Comparison of ENCODE assay signal across 9 cellular contexts in the genomic region with DNA sequence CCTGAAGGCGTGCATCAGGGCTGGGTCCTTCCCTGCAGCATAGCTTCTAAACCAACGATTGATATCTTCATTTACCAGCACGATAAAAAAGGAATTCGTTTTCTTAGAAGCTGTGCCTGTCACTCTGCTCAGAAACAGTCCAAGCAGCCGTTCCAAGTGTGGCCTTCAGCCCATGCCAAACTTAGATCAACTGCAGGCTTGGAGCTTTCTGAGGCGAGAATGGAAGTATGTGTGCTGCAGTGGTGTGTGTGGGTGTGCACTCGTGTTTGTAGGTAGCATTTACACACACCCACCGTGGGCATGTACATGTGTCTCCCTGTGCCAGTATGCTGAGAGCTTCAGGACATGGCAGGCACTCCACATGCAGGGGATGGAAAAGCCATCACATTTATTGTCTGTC.
DNase-seq lines count a peak whose midpoint lies in the region; ATAC-seq and TF ChIP-seq lines count a peak whose summit lies in the region.
"Had no signal": no experiment of that assay in that cellular context is flagged by ENCODE, and none has a peak within 500 bp of the region (broad histone marks: within the 10 kb centered on the region; RNA-seq: fewer than 3 reads in every experiment).

No MANE protein-coding gene starts in this region.

- peak overlapping the region; percentile 53 for H3K4me3 Mint-ChIP-seq in activated T-helper 17 cell treated with anti-CD3 and anti-CD28 coated beads, Interleukin-2, amount 50 U/mL, for 72 hours

- no peaks in the 10 kb centered on the region for H3K9me3 Mint-ChIP-seq in activated T-helper 17 cell treated with anti-CD3 and anti-CD28 coated beads, Interleukin-2, amount 50 U/mL, for 72 hours

- H3K4me1 Mint-ChIP-seq in activated T-helper 17 cell treated with anti-CD3 and anti-CD28 coated beads, Interleukin-2, amount 50 U/mL, for 72 hours, result peaks cover 24% of the 10 kb centered on the region

- ATAC-seq in activated T-helper 17 cell treated with anti-CD3 and anti-CD28 coated beads, Interleukin-2, amount 50 U/mL, for 72 hours (replicated peaks), result no peak
- peak; percentile 63 for ATAC-seq in left ventricle myocardium superior
- peak; percentile 46 for ATAC-seq in sciatic nerve
- no peak for ATAC-seq in SK-N-SH treated with all-trans-retinoic acid at 6 μM for 48 hours

- H3K36me3 Mint-ChIP-seq in activated T-helper 17 cell treated with anti-CD3 and anti-CD28 coated beads, Interleukin-2, amount 50 U/mL, for 72 hours (ENCODE audit: low read depth), result no peaks in the 10 kb centered on the region

- peaks cover 4% of the 10 kb centered on the region for H3K27me3 Mint-ChIP-seq in activated T-helper 17 cell treated with anti-CD3 and anti-CD28 coated beads, Interleukin-2, amount 50 U/mL, for 72 hours

- in situ Hi-C loops in G401 (cut with HindIII; ENCODE audit: low sequenced_read_pairs), result no loop called here

- peak overlapping the region; percentile 59 for H3K27ac Mint-ChIP-seq in activated T-helper 17 cell treated with anti-CD3 and anti-CD28 coated beads, Interleukin-2, amount 50 U/mL, for 72 hours

- intact Hi-C loops in left ventricle myocardium superior (cut with micrococcal nuclease) (no loop called here), sciatic nerve (cut with DNase I) (no loop called here)

- DNase-seq in G401 (ENCODE audit: low spot score) (peak; percentile 8), left ventricle myocardium superior (no peak), sciatic nerve (ENCODE audit: low spot score) (no peak), NCI-H510A treated with DMSO at 0.1 percent for 48 hours (lab: John Stamatoyannopoulos, UW) (no peak), NCI-H187 treated with DMSO at 0.1 percent for 48 hours (lab: John Stamatoyannopoulos, UW) (no peak)
- DNase-seq in activated CD8-positive, alpha-beta memory T cell treated with anti-CD3 and anti-CD28 coated beads, Interleukin-2, amount 50 U/mL, for 48 hours, result no peak
- DNase-seq: activated naive CD4-positive, alpha-beta T cell treated with anti-CD3 and anti-CD28 coated beads, Interleukin-2, amount 50 U/mL, for 16 hours had no signal

TF ChIP-seq in SK-N-SH treated with all-trans-retinoic acid at 6 μM for 48 hours, 23 proteins besides CTCF, POLR2A, EP300 and RAD21:
- TF ChIP-seq CSDC2 (CRISPR knock-in tag; IDR thresholded peaks at IDR 0.05) (no peak), OSR1 (CRISPR knock-in tag; IDR thresholded peaks at IDR 0.05) (no peak), TOX (CRISPR knock-in tag; IDR thresholded peaks at IDR 0.05; ENCODE audit: borderline replicate concordance) (no peak), PPARA (CRISPR knock-in tag; IDR thresholded peaks at IDR 0.05; ENCODE audit: borderline replicate concordance) (no peak), TCF4 (CRISPR knock-in tag; IDR thresholded peaks at IDR 0.05; ENCODE audit: borderline replicate concordance) (no peak), RARB (CRISPR knock-in tag; IDR thresholded peaks at IDR 0.05) (no peak), ISL1 (CRISPR knock-in tag; IDR thresholded peaks at IDR 0.05) (no peak), ZNF565 (CRISPR knock-in tag; conservative IDR thresholded peaks at IDR 0.05; ENCODE audit: low read depth) (no peak), ZFP3 (CRISPR knock-in tag; IDR thresholded peaks at IDR 0.05) (no peak), ARNTL (CRISPR knock-in tag; IDR thresholded peaks at IDR 0.05; ENCODE audit: borderline replicate concordance, low read depth) (no peak), GLIS3 (CRISPR knock-in tag; IDR thresholded peaks at IDR 0.05) (no peak)
- TF ChIP-seq, protein P1, sequence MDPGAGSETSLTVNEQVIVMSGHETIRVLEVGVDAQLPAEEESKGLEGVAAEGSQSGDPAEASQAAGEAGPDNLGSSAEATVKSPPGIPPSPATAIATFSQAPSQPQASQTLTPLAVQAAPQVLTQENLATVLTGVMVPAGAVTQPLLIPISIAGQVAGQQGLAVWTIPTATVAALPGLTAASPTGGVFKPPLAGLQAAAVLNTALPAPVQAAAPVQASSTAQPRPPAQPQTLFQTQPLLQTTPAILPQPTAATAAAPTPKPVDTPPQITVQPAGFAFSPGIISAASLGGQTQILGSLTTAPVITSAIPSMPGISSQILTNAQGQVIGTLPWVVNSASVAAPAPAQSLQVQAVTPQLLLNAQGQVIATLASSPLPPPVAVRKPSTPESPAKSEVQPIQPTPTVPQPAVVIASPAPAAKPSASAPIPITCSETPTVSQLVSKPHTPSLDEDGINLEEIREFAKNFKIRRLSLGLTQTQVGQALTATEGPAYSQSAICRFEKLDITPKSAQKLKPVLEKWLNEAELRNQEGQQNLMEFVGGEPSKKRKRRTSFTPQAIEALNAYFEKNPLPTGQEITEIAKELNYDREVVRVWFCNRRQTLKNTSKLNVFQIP (CRISPR knock-in tag; IDR thresholded peaks at IDR 0.05; ENCODE audit: borderline replicate concordance, low read depth), result no peak
- TF ChIP-seq, protein P2, sequence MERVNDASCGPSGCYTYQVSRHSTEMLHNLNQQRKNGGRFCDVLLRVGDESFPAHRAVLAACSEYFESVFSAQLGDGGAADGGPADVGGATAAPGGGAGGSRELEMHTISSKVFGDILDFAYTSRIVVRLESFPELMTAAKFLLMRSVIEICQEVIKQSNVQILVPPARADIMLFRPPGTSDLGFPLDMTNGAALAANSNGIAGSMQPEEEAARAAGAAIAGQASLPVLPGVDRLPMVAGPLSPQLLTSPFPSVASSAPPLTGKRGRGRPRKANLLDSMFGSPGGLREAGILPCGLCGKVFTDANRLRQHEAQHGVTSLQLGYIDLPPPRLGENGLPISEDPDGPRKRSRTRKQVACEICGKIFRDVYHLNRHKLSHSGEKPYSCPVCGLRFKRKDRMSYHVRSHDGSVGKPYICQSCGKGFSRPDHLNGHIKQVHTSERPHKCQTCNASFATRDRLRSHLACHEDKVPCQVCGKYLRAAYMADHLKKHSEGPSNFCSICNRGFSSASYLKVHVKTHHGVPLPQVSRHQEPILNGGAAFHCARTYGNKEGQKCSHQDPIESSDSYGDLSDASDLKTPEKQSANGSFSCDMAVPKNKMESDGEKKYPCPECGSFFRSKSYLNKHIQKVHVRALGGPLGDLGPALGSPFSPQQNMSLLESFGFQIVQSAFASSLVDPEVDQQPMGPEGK (CRISPR knock-in tag; IDR thresholded peaks at IDR 0.05; ENCODE audit: borderline replicate concordance), result no peak
- TF ChIP-seq, protein P3, sequence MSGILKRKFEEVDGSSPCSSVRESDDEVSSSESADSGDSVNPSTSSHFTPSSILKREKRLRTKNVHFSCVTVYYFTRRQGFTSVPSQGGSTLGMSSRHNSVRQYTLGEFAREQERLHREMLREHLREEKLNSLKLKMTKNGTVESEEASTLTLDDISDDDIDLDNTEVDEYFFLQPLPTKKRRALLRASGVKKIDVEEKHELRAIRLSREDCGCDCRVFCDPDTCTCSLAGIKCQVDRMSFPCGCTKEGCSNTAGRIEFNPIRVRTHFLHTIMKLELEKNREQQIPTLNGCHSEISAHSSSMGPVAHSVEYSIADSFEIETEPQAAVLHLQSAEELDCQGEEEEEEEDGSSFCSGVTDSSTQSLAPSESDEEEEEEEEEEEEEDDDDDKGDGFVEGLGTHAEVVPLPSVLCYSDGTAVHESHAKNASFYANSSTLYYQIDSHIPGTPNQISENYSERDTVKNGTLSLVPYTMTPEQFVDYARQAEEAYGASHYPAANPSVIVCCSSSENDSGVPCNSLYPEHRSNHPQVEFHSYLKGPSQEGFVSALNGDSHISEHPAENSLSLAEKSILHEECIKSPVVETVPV (CRISPR knock-in tag; IDR thresholded peaks at IDR 0.05), result no peak
- TF ChIP-seq, protein P4, sequence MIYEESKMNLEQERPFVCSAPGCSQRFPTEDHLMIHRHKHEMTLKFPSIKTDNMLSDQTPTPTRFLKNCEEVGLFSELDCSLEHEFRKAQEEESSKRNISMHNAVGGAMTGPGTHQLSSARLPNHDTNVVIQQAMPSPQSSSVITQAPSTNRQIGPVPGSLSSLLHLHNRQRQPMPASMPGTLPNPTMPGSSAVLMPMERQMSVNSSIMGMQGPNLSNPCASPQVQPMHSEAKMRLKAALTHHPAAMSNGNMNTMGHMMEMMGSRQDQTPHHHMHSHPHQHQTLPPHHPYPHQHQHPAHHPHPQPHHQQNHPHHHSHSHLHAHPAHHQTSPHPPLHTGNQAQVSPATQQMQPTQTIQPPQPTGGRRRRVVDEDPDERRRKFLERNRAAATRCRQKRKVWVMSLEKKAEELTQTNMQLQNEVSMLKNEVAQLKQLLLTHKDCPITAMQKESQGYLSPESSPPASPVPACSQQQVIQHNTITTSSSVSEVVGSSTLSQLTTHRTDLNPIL (CRISPR knock-in tag; IDR thresholded peaks at IDR 0.05; ENCODE audit: low read depth), result no peak

Comparison
In these comparisons a context has a peak if more than half of its experiments do, and no peak if none do; other contexts are left out.
1. ATAC-seq: peak in left ventricle myocardium superior (single experiment) and sciatic nerve (single experiment); none in activated T-helper 17 cell treated with anti-CD3 and anti-CD28 coated beads, Interleukin-2, amount 50 U/mL, for 72 hours (single experiment) and SK-N-SH treated with all-trans-retinoic acid at 6 μM for 48 hours (single experiment).